ENCODE assay signal across 21 cellular contexts in genomic region chr13:110186221-110186838, GRCh38.
"Had no signal": no experiment of that assay in that cellular context is flagged by ENCODE, and none has a peak within 500 bp of the region (broad histone marks: within the 10 kb centered on the region; RNA-seq: fewer than 3 reads in every experiment).

No MANE protein-coding gene starts in this region.

- H3K4me1 Mint-ChIP-seq: activated B cell treated with CpG ODN at 0.5 μM for 24 hours; activated naive CD4-positive, alpha-beta T cell treated with anti-CD3 and anti-CD28 coated beads, Interleukin-2, amount 10 ng/mL, durations not matched to agents 7 days and 5 days; activated naive CD8-positive, alpha-beta T cell treated with anti-CD3 and anti-CD28 coated beads, Interleukin-2, amount 50 U/mL, for 24 hours; T-cell had no signal

- H3K4me3 ChIP-seq: dorsolateral prefrontal cortex, lung, tibial nerve, vagina had no signal

- DNase-seq: activated B cell treated with CpG ODN at 0.5 μM for 24 hours; activated CD4-positive, alpha-beta T cell treated with anti-CD3 and anti-CD28 coated beads for 4 hours; activated CD8-positive, alpha-beta T cell treated with anti-CD3 and anti-CD28 coated beads, Interleukin-2, amount 10 ng/mL, durations not matched to agents 7 days and 5 days; activated effector memory CD4-positive, alpha-beta T cell treated with Interleukin-2 at 50 U/mL for 16 hours; activated naive CD4-positive, alpha-beta T cell treated with anti-CD3 and anti-CD28 coated beads, Interleukin-2, amount 10 ng/mL, durations not matched to agents 7 days and 5 days; activated naive CD8-positive, alpha-beta T cell treated with anti-CD3 and anti-CD28 coated beads, Interleukin-2, amount 50 U/mL, for 24 hours; activated T-cell treated with anti-CD3 and anti-CD28 coated beads, Interleukin-2, amount 50 U/mL, for 4 hours; aorta; dorsolateral prefrontal cortex; foreskin melanocyte; glutamatergic neuron; hypothalamus; islet precursor cell; left colon; SK-N-SH; stimulated activated naive CD8-positive, alpha-beta T cell treated with anti-CD3 and anti-CD28 coated beads, Interleukin-15, Interleukin-2, amounts not matched to agents 100 U/mL and 50 U/mL, for 24 hours; T-cell had no signal

- H3K27ac ChIP-seq: dorsolateral prefrontal cortex, tibial nerve, vagina had no signal

- H3K9ac ChIP-seq: SK-N-SH had no signal

- H3K27me3 Mint-ChIP-seq: activated B cell treated with CpG ODN at 0.5 μM for 24 hours had no signal

- ATAC-seq: activated CD8-positive, alpha-beta T cell treated with anti-CD3 and anti-CD28 coated beads, Interleukin-2, amount 10 ng/mL, durations not matched to agents 7 days and 5 days; activated naive CD8-positive, alpha-beta T cell treated with anti-CD3 and anti-CD28 coated beads, Interleukin-2, amount 50 U/mL, for 24 hours; activated T-cell treated with anti-CD3 and anti-CD28 coated beads, Interleukin-2, amount 50 U/mL, for 4 hours; left colon; stimulated activated naive CD8-positive, alpha-beta T cell treated with anti-CD3 and anti-CD28 coated beads, Interleukin-15, Interleukin-2, amounts not matched to agents 100 U/mL and 50 U/mL, for 24 hours; T-cell had no signal

- H3K9me3 ChIP-seq: SK-N-SH, tibial nerve, vagina had no signal

- H3K27ac Mint-ChIP-seq: activated B cell treated with CpG ODN at 0.5 μM for 24 hours; activated CD8-positive, alpha-beta T cell treated with anti-CD3 and anti-CD28 coated beads, Interleukin-2, amount 10 ng/mL, durations not matched to agents 7 days and 5 days; activated naive CD4-positive, alpha-beta T cell treated with anti-CD3 and anti-CD28 coated beads, Interleukin-2, amount 10 ng/mL, durations not matched to agents 7 days and 5 days; activated naive CD8-positive, alpha-beta T cell treated with anti-CD3 and anti-CD28 coated beads, Interleukin-2, amount 50 U/mL, for 24 hours; T-cell had no signal

- H3K4me3 Mint-ChIP-seq: activated B cell treated with CpG ODN at 0.5 μM for 24 hours; activated CD8-positive, alpha-beta T cell treated with anti-CD3 and anti-CD28 coated beads, Interleukin-2, amount 10 ng/mL, durations not matched to agents 7 days and 5 days; activated naive CD4-positive, alpha-beta T cell treated with anti-CD3 and anti-CD28 coated beads, Interleukin-2, amount 10 ng/mL, durations not matched to agents 7 days and 5 days; activated naive CD8-positive, alpha-beta T cell treated with anti-CD3 and anti-CD28 coated beads, Interleukin-2, amount 50 U/mL, for 24 hours; activated T-cell treated with anti-CD3 and anti-CD28 coated beads, Interleukin-2, amount 50 U/mL, for 4 hours; neural crest cell; T-cell had no signal

- H3K36me3 Mint-ChIP-seq: activated naive CD4-positive, alpha-beta T cell treated with anti-CD3 and anti-CD28 coated beads, Interleukin-2, amount 10 ng/mL, durations not matched to agents 7 days and 5 days; T-cell had no signal

- H3K9me3 Mint-ChIP-seq: activated B cell treated with CpG ODN at 0.5 μM for 24 hours; activated naive CD4-positive, alpha-beta T cell treated with anti-CD3 and anti-CD28 coated beads, Interleukin-2, amount 10 ng/mL, durations not matched to agents 7 days and 5 days; activated naive CD8-positive, alpha-beta T cell treated with anti-CD3 and anti-CD28 coated beads, Interleukin-2, amount 50 U/mL, for 24 hours; activated T-cell treated with anti-CD3 and anti-CD28 coated beads, Interleukin-2, amount 50 U/mL, for 4 hours; neural crest cell; T-cell had no signal

- H3K27me3 ChIP-seq: dorsolateral prefrontal cortex, tibial nerve, vagina had no signal

- H3K4me1 ChIP-seq: vagina had no signal
